Comparison of ENCODE assay signal across 18 cellular contexts in genomic region chr17:44190496-44190895, GRCh38. TPM values are rescaled to one million over a fixed set of nuclear protein-coding genes. Genes with fewer than 3 reads are reported as not detected.
A peak's percentile ranks its signal among the peaks of the same experiment; 100 is the strongest.
DNase-seq lines count a peak whose midpoint lies in the region; ATAC-seq and TF ChIP-seq lines count a peak whose summit lies in the region.
"Had no signal": no experiment of that assay in that cellular context is flagged by ENCODE, and none has a peak within 500 bp of the region (broad histone marks: within the 10 kb centered on the region; RNA-seq: fewer than 3 reads in every experiment).

No MANE protein-coding gene starts in this region.

- H3K4me3 Mint-ChIP-seq in natural killer cell (peak overlapping the region; percentile 62), mesothelial cell of epicardium (no peak overlapping the region)
- no peak overlapping the region for H3K4me3 Mint-ChIP-seq in natural killer cell treated with Interleukin-12 subunit alpha and Interleukin-12 subunit beta and Interleukin-15 and Interleukin-18, amount 100 ng/mL, for 72 hours
- peak overlapping the region; percentile 23 for H3K4me3 Mint-ChIP-seq in activated T-helper 2 cell treated with anti-CD3 and anti-CD28 coated beads, Interferon-gamma antibody, Interleukin-2, Interleukin-4, amounts not matched to agents 10 μg/mL and 5 μg/mL and 100 μg/mL, durations not matched to agents 14 hours and 24 hours and 36 hours (ENCODE audit: low read depth)
- peak overlapping the region in 1 of 2 donors; percentile 42 for H3K4me3 Mint-ChIP-seq in effector memory CD8-positive, alpha-beta T cell

- TF ChIP-seq CTCF in natural killer cell (IDR thresholded peaks at IDR 0.05): no peak
- TF ChIP-seq CTCF in mesothelial cell of epicardium (IDR thresholded peaks at IDR 0.05; ENCODE audit: unreplicated experiment): no peak

- no peak for ATAC-seq in natural killer cell
- no peak for ATAC-seq in natural killer cell treated with Interleukin-12 subunit alpha and Interleukin-12 subunit beta and Interleukin-15 and Interleukin-18, amount 100 ng/mL, for 72 hours
- ATAC-seq in effector memory CD8-positive, alpha-beta T cell (replicated peaks): no peak
- ATAC-seq: left lobe of liver; sciatic nerve; stimulated activated naive CD8-positive, alpha-beta T cell treated with anti-CD3 and anti-CD28 coated beads, Interleukin-15, Interleukin-2, amounts not matched to agents 100 U/mL and 50 U/mL, for 24 hours had no signal

- H3K36me3 Mint-ChIP-seq in natural killer cell (no peaks in the 10 kb centered on the region), mesothelial cell of epicardium (peaks cover 21% of the 10 kb centered on the region)
- peaks cover 4% of the 10 kb centered on the region for H3K36me3 Mint-ChIP-seq in natural killer cell treated with Interleukin-12 subunit alpha and Interleukin-12 subunit beta and Interleukin-15 and Interleukin-18, amount 100 ng/mL, for 72 hours
- peaks cover 40% of the 10 kb centered on the region for H3K36me3 Mint-ChIP-seq in activated T-helper 2 cell treated with anti-CD3 and anti-CD28 coated beads, Interferon-gamma antibody, Interleukin-2, Interleukin-4, amounts not matched to agents 10 μg/mL and 5 μg/mL and 100 μg/mL, durations not matched to agents 14 hours and 24 hours and 36 hours (ENCODE audit: low read depth)
- peaks cover 59% of the 10 kb centered on the region for H3K36me3 Mint-ChIP-seq in effector memory CD8-positive, alpha-beta T cell (ENCODE audit: insufficient read depth)

- H3K9me3 Mint-ChIP-seq in natural killer cell (no peaks in the 10 kb centered on the region), mesothelial cell of epicardium (no peaks in the 10 kb centered on the region)
- no peaks in the 10 kb centered on the region for H3K9me3 Mint-ChIP-seq in natural killer cell treated with Interleukin-12 subunit alpha and Interleukin-12 subunit beta and Interleukin-15 and Interleukin-18, amount 100 ng/mL, for 72 hours
- H3K9me3 Mint-ChIP-seq in activated T-helper 2 cell treated with anti-CD3 and anti-CD28 coated beads, Interferon-gamma antibody, Interleukin-2, Interleukin-4, amounts not matched to agents 10 μg/mL and 5 μg/mL and 100 μg/mL, durations not matched to agents 14 hours and 24 hours and 36 hours: no peaks in the 10 kb centered on the region
- no peaks in the 10 kb centered on the region for H3K9me3 Mint-ChIP-seq in effector memory CD8-positive, alpha-beta T cell

- no peaks in the 10 kb centered on the region for H3K27me3 Mint-ChIP-seq in natural killer cell (ENCODE audit: low read depth in 2 of 2)
- no peaks in the 10 kb centered on the region for H3K27me3 Mint-ChIP-seq in natural killer cell treated with Interleukin-12 subunit alpha and Interleukin-12 subunit beta and Interleukin-15 and Interleukin-18, amount 100 ng/mL, for 72 hours
- no peaks in the 10 kb centered on the region for H3K27me3 Mint-ChIP-seq in activated T-helper 2 cell treated with anti-CD3 and anti-CD28 coated beads, Interferon-gamma antibody, Interleukin-2, Interleukin-4, amounts not matched to agents 10 μg/mL and 5 μg/mL and 100 μg/mL, durations not matched to agents 14 hours and 24 hours and 36 hours (ENCODE audit: low read depth)
- no peaks in the 10 kb centered on the region for H3K27me3 Mint-ChIP-seq in mesothelial cell of epicardium (ENCODE audit: low read depth)
- H3K27me3 Mint-ChIP-seq in effector memory CD8-positive, alpha-beta T cell: no peaks in the 10 kb centered on the region

- H3K4me1 Mint-ChIP-seq in natural killer cell: peaks cover 23 to 31% of the 10 kb centered on the region in 2 donors
- H3K4me1 Mint-ChIP-seq in natural killer cell treated with Interleukin-12 subunit alpha and Interleukin-12 subunit beta and Interleukin-15 and Interleukin-18, amount 100 ng/mL, for 72 hours (ENCODE audit: low read depth in 2 of 2): peaks cover 14 to 22% of the 10 kb centered on the region in 2 donors
- H3K4me1 Mint-ChIP-seq in activated T-helper 2 cell treated with anti-CD3 and anti-CD28 coated beads, Interferon-gamma antibody, Interleukin-2, Interleukin-4, amounts not matched to agents 10 μg/mL and 5 μg/mL and 100 μg/mL, durations not matched to agents 14 hours and 24 hours and 36 hours (ENCODE audit: low read depth): peaks cover 15% of the 10 kb centered on the region
- peaks cover 27% of the 10 kb centered on the region for H3K4me1 Mint-ChIP-seq in mesothelial cell of epicardium
- H3K4me1 Mint-ChIP-seq in effector memory CD8-positive, alpha-beta T cell (ENCODE audit: low read depth in 2 of 2): peaks cover 18 to 21% of the 10 kb centered on the region in 2 donors

- peak overlapping the region; percentile 3 to 31 for H3K27ac Mint-ChIP-seq in natural killer cell
- H3K27ac Mint-ChIP-seq in natural killer cell treated with Interleukin-12 subunit alpha and Interleukin-12 subunit beta and Interleukin-15 and Interleukin-18, amount 100 ng/mL, for 72 hours: peak overlapping the region in 1 of 2 donors; percentile 21
- no peak overlapping the region for H3K27ac Mint-ChIP-seq in activated T-helper 2 cell treated with anti-CD3 and anti-CD28 coated beads, Interferon-gamma antibody, Interleukin-2, Interleukin-4, amounts not matched to agents 10 μg/mL and 5 μg/mL and 100 μg/mL, durations not matched to agents 14 hours and 24 hours and 36 hours
- peak overlapping the region; percentile 15 for H3K27ac Mint-ChIP-seq in mesothelial cell of epicardium
- H3K27ac Mint-ChIP-seq in effector memory CD8-positive, alpha-beta T cell: peak overlapping the region in 1 of 2 donors; percentile 75

- DNase-seq in natural killer cell: no peak
- no peak for DNase-seq in natural killer cell treated with Interleukin-12 subunit alpha and Interleukin-12 subunit beta and Interleukin-15 and Interleukin-18, amount 100 ng/mL, for 72 hours (ENCODE audit: low spot score)
- DNase-seq in activated T-helper 2 cell treated with anti-CD3 and anti-CD28 coated beads, Interferon-gamma antibody, Interleukin-2, Interleukin-4, amounts not matched to agents 10 μg/mL and 5 μg/mL and 100 μg/mL, durations not matched to agents 14 hours and 24 hours and 36 hours (ENCODE audit: low spot score): no peak
- no peak for DNase-seq in mesothelial cell of epicardium (ENCODE audit: low spot score in 2 of 2, unreplicated experiment in 2 of 2)
- no peak for DNase-seq in stimulated activated CD4-positive, alpha-beta T cell treated with anti-CD3 and anti-CD28 coated beads, Interleukin-12 subunit alpha, Interleukin-12 subunit beta, amount 100 ng/mL, for 4 hours
- DNase-seq in effector memory CD8-positive, alpha-beta T cell: no peak
- no peak for DNase-seq in NCI-H748 treated with DMSO at 0.1 percent for 48 hours (lab: John Stamatoyannopoulos, UW)
- DNase-seq in NCI-H187 treated with DMSO at 0.1 percent for 48 hours (lab: John Stamatoyannopoulos, UW): no peak
- DNase-seq: activated effector memory CD4-positive, alpha-beta T cell treated with anti-CD3 and anti-CD28 coated beads, Interleukin-2, amount 50 U/mL, for 16 hours; KBM-7; NCI-H1930; ovary; RPMI8226; stimulated activated naive CD8-positive, alpha-beta T cell treated with anti-CD3 and anti-CD28 coated beads, Interleukin-15, Interleukin-2, amounts not matched to agents 100 U/mL and 50 U/mL, for 24 hours had no signal

- intact Hi-C loops in natural killer cell (cut with micrococcal nuclease): no loop called here
- intact Hi-C loops in activated T-helper 2 cell treated with anti-CD3 and anti-CD28 coated beads, Interferon-gamma antibody, Interleukin-2, Interleukin-4, amounts not matched to agents 10 μg/mL and 5 μg/mL and 100 μg/mL, durations not matched to agents 14 hours and 24 hours and 36 hours (cut with micrococcal nuclease): no loop called here

RNA-seq across cellular contexts. Expression of gene TMUB2, which starts 3.7 kb away (rescaled TPM):
- total RNA-seq in natural killer cell (10 to 100 TPM; 40.4 to 48.2 (median 41.0) TPM), mesothelial cell of epicardium (35.7 to 39.0 TPM (median 37.0 TPM) in 3 replicates)
- total RNA-seq in natural killer cell treated with Interleukin-12 subunit alpha and Interleukin-12 subunit beta and Interleukin-15 and Interleukin-18, amount 100 ng/mL, for 72 hours: 10 to 100 TPM; 28.1 to 28.8 TPM
- total RNA-seq in activated T-helper 2 cell treated with anti-CD3 and anti-CD28 coated beads, Interferon-gamma antibody, Interleukin-2, Interleukin-4, amounts not matched to agents 10 μg/mL and 5 μg/mL and 100 μg/mL, durations not matched to agents 14 hours and 24 hours and 36 hours: 20.4 and 20.9 TPM in 2 replicates

RNA-seq across cellular contexts. Expression of gene ATXN7L3, which starts 9.2 kb away (rescaled TPM):
- 100 to 1,000 TPM in 2 of 3 donors, 10 to 100 TPM in 1; 87.6 to 112 (median 109) TPM for total RNA-seq in natural killer cell
- total RNA-seq in natural killer cell treated with Interleukin-12 subunit alpha and Interleukin-12 subunit beta and Interleukin-15 and Interleukin-18, amount 100 ng/mL, for 72 hours: 100 to 1,000 TPM; 117 to 139 TPM
- 107 and 113 TPM in 2 replicates for total RNA-seq in activated T-helper 2 cell treated with anti-CD3 and anti-CD28 coated beads, Interferon-gamma antibody, Interleukin-2, Interleukin-4, amounts not matched to agents 10 μg/mL and 5 μg/mL and 100 μg/mL, durations not matched to agents 14 hours and 24 hours and 36 hours
- total RNA-seq in mesothelial cell of epicardium: 132 to 143 TPM (median 137 TPM) in 3 replicates

RNA-seq across cellular contexts. Expression of gene ASB16, which starts 20.0 kb away (rescaled TPM):
- total RNA-seq in natural killer cell: not detected
- under 1 TPM in 1 of 2 donors, not detected in 1; 0.33 TPM for total RNA-seq in natural killer cell treated with Interleukin-12 subunit alpha and Interleukin-12 subunit beta and Interleukin-15 and Interleukin-18, amount 100 ng/mL, for 72 hours
- total RNA-seq in activated T-helper 2 cell treated with anti-CD3 and anti-CD28 coated beads, Interferon-gamma antibody, Interleukin-2, Interleukin-4, amounts not matched to agents 10 μg/mL and 5 μg/mL and 100 μg/mL, durations not matched to agents 14 hours and 24 hours and 36 hours: 0.21 and 0.59 TPM in 2 replicates
- total RNA-seq in mesothelial cell of epicardium: 0.14 to 0.16 TPM in 2 of 3 replicates, not detected in the other
- total RNA-seq: left lobe of liver, mononuclear cell, NCI-H460 had no signal

RNA-seq across cellular contexts. Expression of gene UBTF, which starts 29.0 kb away (rescaled TPM):
- total RNA-seq in natural killer cell (100 to 1,000 TPM; 132 to 169 (median 168) TPM), mesothelial cell of epicardium (113 to 120 TPM (median 119 TPM) in 3 replicates)
- 100 to 1,000 TPM; 109 to 201 TPM for total RNA-seq in natural killer cell treated with Interleukin-12 subunit alpha and Interleukin-12 subunit beta and Interleukin-15 and Interleukin-18, amount 100 ng/mL, for 72 hours
- 177 and 181 TPM in 2 replicates for total RNA-seq in activated T-helper 2 cell treated with anti-CD3 and anti-CD28 coated beads, Interferon-gamma antibody, Interleukin-2, Interleukin-4, amounts not matched to agents 10 μg/mL and 5 μg/mL and 100 μg/mL, durations not matched to agents 14 hours and 24 hours and 36 hours

RNA-seq across cellular contexts. Expression of gene HROB, which starts 48.8 kb away (rescaled TPM):
- total RNA-seq in natural killer cell: 1 to 10 TPM; 1.9 to 4.4 (median 2.4) TPM
- total RNA-seq in natural killer cell treated with Interleukin-12 subunit alpha and Interleukin-12 subunit beta and Interleukin-15 and Interleukin-18, amount 100 ng/mL, for 72 hours: 10 to 100 TPM in 1 of 2 donors, 1 to 10 TPM in 1; 8.6 to 20.9 TPM
- total RNA-seq in activated T-helper 2 cell treated with anti-CD3 and anti-CD28 coated beads, Interferon-gamma antibody, Interleukin-2, Interleukin-4, amounts not matched to agents 10 μg/mL and 5 μg/mL and 100 μg/mL, durations not matched to agents 14 hours and 24 hours and 36 hours: 20.7 and 24.1 TPM in 2 replicates
- 6.0 to 6.4 TPM (median 6.2 TPM) in 3 replicates for total RNA-seq in mesothelial cell of epicardium

Comparison
In these comparisons a context has a peak if more than half of its experiments do, and no peak if none do; other contexts are left out.
1. H3K4me3 Mint-ChIP-seq: peak in natural killer cell (single experiment) and activated T-helper 2 cell treated with anti-CD3 and anti-CD28 coated beads, Interferon-gamma antibody, Interleukin-2, Interleukin-4, amounts not matched to agents 10 μg/mL and 5 μg/mL and 100 μg/mL, durations not matched to agents 14 hours and 24 hours and 36 hours (single experiment); none in natural killer cell treated with Interleukin-12 subunit alpha and Interleukin-12 subunit beta and Interleukin-15 and Interleukin-18, amount 100 ng/mL, for 72 hours (single experiment) and mesothelial cell of epicardium (single experiment).